ENCODE assay signal across 8 cellular contexts in the genomic region with DNA sequence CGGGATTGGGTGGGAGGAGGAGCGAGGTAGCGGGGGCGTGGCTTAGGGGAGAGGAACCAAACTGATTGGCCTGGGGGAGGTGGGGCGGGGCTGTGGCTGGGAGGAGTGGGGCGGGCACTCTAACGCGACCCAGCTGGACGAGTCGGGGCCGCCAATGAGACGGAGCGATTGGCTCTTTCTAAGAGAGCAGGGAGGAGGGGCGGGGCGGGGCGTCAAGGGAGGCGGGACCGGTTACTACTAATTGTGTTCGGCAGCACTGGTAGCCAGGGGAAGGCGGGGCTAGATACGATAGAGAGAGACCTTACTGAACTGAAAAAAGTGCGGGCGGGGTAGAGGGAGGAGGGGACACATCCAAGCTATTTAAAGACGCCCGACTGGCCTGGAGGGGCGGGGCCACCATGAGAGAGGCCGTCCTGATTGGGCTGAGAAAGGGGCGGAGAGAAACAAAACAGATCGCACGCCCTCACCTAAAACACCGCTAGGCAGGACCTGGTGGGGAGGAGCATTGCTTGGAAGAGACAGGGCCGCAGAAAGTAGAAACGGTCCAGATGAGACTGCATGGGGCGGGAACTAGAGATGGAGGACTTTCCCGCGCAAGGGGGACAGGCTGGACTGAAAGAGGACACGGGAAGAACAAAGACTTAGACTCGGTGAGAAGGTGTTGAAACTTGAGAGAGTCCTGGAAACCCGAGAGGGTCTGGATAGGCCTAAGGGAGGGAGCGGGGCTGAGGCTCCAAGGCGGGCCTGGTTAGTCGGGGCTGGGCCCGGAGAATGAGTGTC. TPM values are rescaled to one million over a fixed set of nuclear protein-coding genes. Genes with fewer than 3 reads are reported as not detected.
DNase-seq lines count a peak whose midpoint lies in the region; ATAC-seq and TF ChIP-seq lines count a peak whose summit lies in the region.

A gene (minus strand): TSS at position 232 of the 780 bp plus-strand sequence. CDS start 295 bp downstream, outside the sequence.

- H3K36me3 Mint-ChIP-seq in activated naive CD4-positive, alpha-beta T cell treated with anti-CD3 and anti-CD28 coated beads, Interleukin-2, amount 50 U/mL, for 24 hours, result peaks cover 4% of the 10 kb centered on the region

- H3K4me3 Mint-ChIP-seq in activated naive CD4-positive, alpha-beta T cell treated with anti-CD3 and anti-CD28 coated beads, Interleukin-2, amount 50 U/mL, for 24 hours, result peak within 1 kb of the TSS; percentile 85

- no peaks in the 10 kb centered on the region for H3K9me3 ChIP-seq in suprapubic skin

- no peak for TF ChIP-seq POLR2A in suprapubic skin (IDR thresholded peaks at IDR 0.05)

- no peak for TF ChIP-seq EP300 in suprapubic skin (IDR thresholded peaks at IDR 0.05)

- TF ChIP-seq CTCF in omental fat pad (IDR thresholded peaks at IDR 0.05) (no peak), suprapubic skin (IDR thresholded peaks at IDR 0.05) (no peak)

- no peaks in the 10 kb centered on the region for H3K36me3 ChIP-seq in suprapubic skin

- H3K9me3 Mint-ChIP-seq in activated naive CD4-positive, alpha-beta T cell treated with anti-CD3 and anti-CD28 coated beads, Interleukin-2, amount 50 U/mL, for 24 hours, result no peaks in the 10 kb centered on the region

- DNase-seq in DMS114 treated with DMSO at 0.1 percent for 48 hours (lab: John Stamatoyannopoulos, UW; ENCODE audit: unreplicated experiment), result peak; percentile 98
- peak; percentile 98 for DNase-seq in LoVo (ENCODE audit: low spot score)
- peak; percentile 96 for DNase-seq in SIG-M5 (lab: John Stamatoyannopoulos, UW)
- DNase-seq in glomerular endothelial cell (ENCODE audit: extremely low read depth, low read depth, low spot score), result peak; percentile 91
- peak; percentile 79 for DNase-seq in omental fat pad (ENCODE audit: low spot score)
- peak; percentile 99 for DNase-seq in suprapubic skin (ENCODE audit: low spot score in 2 of 2)

- peaks cover 81% of the 10 kb centered on the region for H3K4me1 ChIP-seq in suprapubic skin

- H3K4me1 Mint-ChIP-seq in activated naive CD4-positive, alpha-beta T cell treated with anti-CD3 and anti-CD28 coated beads, Interleukin-2, amount 50 U/mL, for 24 hours, result peaks cover 60% of the 10 kb centered on the region

- ATAC-seq in GM21576 (IDR thresholded peaks at IDR 0.05; ENCODE audit: unreplicated experiment) (peak; percentile 48), omental fat pad (ENCODE audit: low FRiP score) (peak; percentile 74)

- H3K4me3 ChIP-seq in suprapubic skin, result peak within 1 kb of the TSS; percentile 43

- WGBS in suprapubic skin, result 2% methylated on average over 43 of the region's 43 CpGs

- no peak within 1 kb of the TSS for H3K27ac ChIP-seq in suprapubic skin

- H3K27me3 ChIP-seq in suprapubic skin, result peaks cover 76% of the 10 kb centered on the region

- peak within 1 kb of the TSS; percentile 84 for H3K27ac Mint-ChIP-seq in activated naive CD4-positive, alpha-beta T cell treated with anti-CD3 and anti-CD28 coated beads, Interleukin-2, amount 50 U/mL, for 24 hours

- H3K27me3 Mint-ChIP-seq in activated naive CD4-positive, alpha-beta T cell treated with anti-CD3 and anti-CD28 coated beads, Interleukin-2, amount 50 U/mL, for 24 hours, result peaks cover 33% of the 10 kb centered on the region

RNA-seq across cellular contexts. Expression of the gene that starts here (rescaled TPM):
- total RNA-seq in glomerular endothelial cell (0.64 TPM in 1 of 2 replicates, not detected in the other), omental fat pad (under 1 TPM; 0.28 to 0.72 (median 0.31) TPM), suprapubic skin (1 to 10 TPM; 1.5 to 3.1 (median 1.7) TPM)

Comparison
In these comparisons a context has a peak if more than half of its experiments do, and no peak if none do; other contexts are left out.
1. Peak in DNase-seq in glomerular endothelial cell; RNA of the gene not detected or under 1 TPM.
2. Peak in DNase-seq and ATAC-seq in omental fat pad; RNA of the gene not detected or under 1 TPM.